Comparison of ENCODE assay signal across 12 cellular contexts in genomic region chr6:36929607-36930006, GRCh38. TPM values are rescaled to one million over a fixed set of nuclear protein-coding genes. Genes with fewer than 3 reads are reported as not detected.
DNase-seq lines count a peak whose midpoint lies in the region; ATAC-seq and TF ChIP-seq lines count a peak whose summit lies in the region.
"Had no signal": no experiment of that assay in that cellular context is flagged by ENCODE, and none has a peak within 500 bp of the region (broad histone marks: within the 10 kb centered on the region; RNA-seq: fewer than 3 reads in every experiment).

No MANE protein-coding gene starts in this region.

- TF ChIP-seq EP300 in esophagus muscularis mucosa (IDR thresholded peaks at IDR 0.05): no peak

- TF ChIP-seq POLR2A in esophagus muscularis mucosa (IDR thresholded peaks at IDR 0.05; ENCODE audit: low read depth): no peak

- 38% methylated on average over 5 of the region's 5 CpGs for WGBS in esophagus muscularis mucosa

- H3K27ac ChIP-seq in RWPE2 (ENCODE audit: poor library complexity, severe bottlenecking) (no peak overlapping the region), esophagus muscularis mucosa (replicated peaks in 1 of 4) (peak overlapping the region in 2 of 4 donors; percentile 42 to 64), foreskin keratinocyte (no peak overlapping the region)
- H3K27ac ChIP-seq: esophagus squamous epithelium, RWPE1, VCaP had no signal

- H3K4me2 ChIP-seq in skeletal muscle satellite cell (ENCODE audit: low read length): peak overlapping the region; percentile 65

- peaks cover 24% of the 10 kb centered on the region for H3K4me1 ChIP-seq in RWPE2 (ENCODE audit: insufficient read depth, poor library complexity, severe bottlenecking)
- H3K4me1 ChIP-seq in skeletal muscle satellite cell (ENCODE audit: control insufficient read depth, insufficient read depth, low read length): peaks cover 57% of the 10 kb centered on the region
- peaks cover 18 to 43% (median 37%) of the 10 kb centered on the region in 4 donors for H3K4me1 ChIP-seq in esophagus muscularis mucosa
- H3K4me1 ChIP-seq in foreskin keratinocyte: peaks cover 7% of the 10 kb centered on the region

- TF ChIP-seq CTCF in RWPE2 (IDR thresholded peaks at IDR 0.05; ENCODE audit: poor library complexity, severe bottlenecking) (no peak), fibroblast of the aortic adventitia (IDR thresholded peaks at IDR 0.05; ENCODE audit: insufficient read depth, low read length) (no peak), esophagus muscularis mucosa (IDR thresholded peaks at IDR 0.05) (no peak), foreskin keratinocyte (conservative IDR thresholded peaks at IDR 0.05) (no peak)

- H3K36me3 ChIP-seq in RWPE2 (ENCODE audit: low read depth): peaks cover 4% of the 10 kb centered on the region; the same call in 1 of the 2 replicates
- peaks cover 3% of the 10 kb centered on the region for H3K36me3 ChIP-seq in skeletal muscle satellite cell (ENCODE audit: insufficient read depth, low read length)
- peaks cover 3 to 15% (median 13%) of the 10 kb centered on the region in 4 donors for H3K36me3 ChIP-seq in esophagus muscularis mucosa

- peak overlapping the region; percentile 13 for H3K9ac ChIP-seq in skeletal muscle satellite cell (ENCODE audit: low read depth, low read length)

- ATAC-seq in RWPE2 (ENCODE audit: low read depth): peak; percentile 69
- ATAC-seq in left lobe of liver: no peak
- ATAC-seq in foreskin keratinocyte: no peak

- H3K4me3 ChIP-seq in RWPE2 (ENCODE audit: severe bottlenecking) (no peak overlapping the region), fibroblast of the aortic adventitia (ENCODE audit: low read depth, low read length) (no peak overlapping the region), skeletal muscle satellite cell (ENCODE audit: low read length) (no peak overlapping the region), esophagus muscularis mucosa (no peak overlapping the region)
- H3K4me3 ChIP-seq: esophagus squamous epithelium, lung had no signal

- intact Hi-C loops in esophagus muscularis mucosa (cut with DNase I): no loop called here

- H3K27me3 ChIP-seq in RWPE2 (ENCODE audit: insufficient read depth, poor library complexity, severe bottlenecking): no peaks in the 10 kb centered on the region
- no peaks in the 10 kb centered on the region for H3K27me3 ChIP-seq in skeletal muscle satellite cell (ENCODE audit: control insufficient read depth, insufficient read depth, low read length)
- H3K27me3 ChIP-seq in esophagus muscularis mucosa: no peaks in the 10 kb centered on the region
- H3K27me3 ChIP-seq in foreskin keratinocyte: no peaks in the 10 kb centered on the region
- H3K27me3 ChIP-seq: esophagus squamous epithelium had no signal

- DNase-seq in NCI-H748 (lab: John Stamatoyannopoulos, UW; ENCODE audit: unreplicated experiment) (peak; percentile 18), NCI-H748 treated with DMSO at 0.1 percent for 48 hours (lab: John Stamatoyannopoulos, UW) (no peak), RWPE2 (ENCODE audit: low spot score) (no peak), fibroblast of the aortic adventitia (ENCODE audit: low read depth) (peak; percentile 64), esophagus muscularis mucosa (ENCODE audit: extremely low spot score) (no peak), left lobe of liver (ENCODE audit: low spot score) (no peak), foreskin keratinocyte (no peak)
- DNase-seq: esophagus squamous epithelium had no signal

- peaks cover 2% of the 10 kb centered on the region for H3K9me3 ChIP-seq in RWPE2 (ENCODE audit: severe bottlenecking)
- no peaks in the 10 kb centered on the region for H3K9me3 ChIP-seq in skeletal muscle satellite cell (replicated peaks; ENCODE audit: low read length)
- H3K9me3 ChIP-seq in esophagus muscularis mucosa: no peaks in the 10 kb centered on the region
- H3K9me3 ChIP-seq: esophagus squamous epithelium had no signal

RNA-seq across cellular contexts. Expression of gene PI16, which starts 24.9 kb away (rescaled TPM):
- 1.5 and 6.3 TPM in 2 replicates for total RNA-seq in fibroblast of the aortic adventitia (ENCODE audit: low replicate concordance)
- total RNA-seq in skeletal muscle satellite cell (2012; rRNA removed): not detected in 2 replicates
- 10 to 100 TPM; 44.8 to 64.3 (median 56.9) TPM for total RNA-seq in esophagus muscularis mucosa
- not detected for total RNA-seq in left lobe of liver
- total RNA-seq in foreskin keratinocyte: not detected in 2 replicates
- polyA plus RNA-seq in foreskin keratinocyte: 0.02 TPM in 1 of 2 replicates, not detected in the other

RNA-seq across cellular contexts. Expression of gene C6orf89, which starts 43.9 kb away (rescaled TPM):
- total RNA-seq in fibroblast of the aortic adventitia (ENCODE audit: low replicate concordance) (23.8 and 58.2 TPM in 2 replicates), esophagus muscularis mucosa (10 to 100 TPM; 56.5 to 66.2 (median 59.0) TPM), left lobe of liver (34.1 TPM), foreskin keratinocyte (31.8 and 32.7 TPM in 2 replicates)
- 36.8 and 36.9 TPM in 2 replicates for total RNA-seq in skeletal muscle satellite cell (2012; rRNA removed)
- 15.7 and 16.9 TPM in 2 replicates for polyA plus RNA-seq in foreskin keratinocyte

RNA-seq across cellular contexts. Expression of gene PPIL1, which starts 55.0 kb away (rescaled TPM):
- 11.4 and 36.9 TPM in 2 replicates for total RNA-seq in fibroblast of the aortic adventitia (ENCODE audit: low replicate concordance)
- total RNA-seq in skeletal muscle satellite cell (2012; rRNA removed): 34.5 and 36.9 TPM in 2 replicates
- total RNA-seq in esophagus muscularis mucosa: 10 to 100 TPM; 17.6 to 30.3 (median 25.4) TPM
- 10.7 TPM for total RNA-seq in left lobe of liver
- total RNA-seq in foreskin keratinocyte: 61.6 and 65.7 TPM in 2 replicates
- polyA plus RNA-seq in foreskin keratinocyte: 53.3 and 54.0 TPM in 2 replicates

RNA-seq across cellular contexts. Expression of gene MTCH1, which starts 56.4 kb away (rescaled TPM):
- total RNA-seq in fibroblast of the aortic adventitia (ENCODE audit: low replicate concordance) (160 and 201 TPM in 2 replicates), esophagus muscularis mucosa (100 to 1,000 TPM; 205 to 258 (median 232) TPM), left lobe of liver (63.8 TPM), foreskin keratinocyte (149 and 162 TPM in 2 replicates)
- 161 and 181 TPM in 2 replicates for total RNA-seq in skeletal muscle satellite cell (2012; rRNA removed)
- polyA plus RNA-seq in foreskin keratinocyte: 143 and 150 TPM in 2 replicates

Comparison
In these comparisons a context has a peak if more than half of its experiments do, and no peak if none do; other contexts are left out.
1. DNase-seq: peak in NCI-H748 (single experiment) and fibroblast of the aortic adventitia (single experiment); none in NCI-H748 treated with DMSO at 0.1 percent for 48 hours (single experiment), RWPE2 (single experiment), esophagus muscularis mucosa (single experiment), left lobe of liver (single experiment) and foreskin keratinocyte (0 of 2).